Comparison of ENCODE assay signal across 6 cellular contexts in genomic region chr11:57641426-57641825, GRCh38. TPM values are rescaled to one million over a fixed set of nuclear protein-coding genes. Genes with fewer than 3 reads are reported as not detected.
DNase-seq lines count a peak whose midpoint lies in the region; ATAC-seq and TF ChIP-seq lines count a peak whose summit lies in the region.

No MANE protein-coding gene starts in this region.

- H3K36me3 ChIP-seq in skeletal muscle satellite cell (ENCODE audit: insufficient read depth, low read length): no peaks in the 10 kb centered on the region

- H3K4me2 ChIP-seq in skeletal muscle satellite cell (ENCODE audit: low read length): peak overlapping the region; percentile 37

- intact Hi-C loops in dorsolateral prefrontal cortex (cut with DNase I): loop anchor here (2.0 to 10.0 kb wide), 3 partner anchors 73 to 1503 kb away; partner anchors contain the start of gene FAM111A (in 1 of the 2)

- TF ChIP-seq CTCF in dorsolateral prefrontal cortex (IDR thresholded peaks at IDR 0.05 in 54 of 56, conservative IDR thresholded peaks at IDR 0.05 in 2 of 56; ENCODE audit: low read depth in 1 of 56, partially characterized antibody in 56 of 56): peak in 55 of 56 donors; percentile 20 to 67 (median 49)

- peak overlapping the region in 2 of 59 donors; percentile 1 to 4 for H3K4me3 ChIP-seq in dorsolateral prefrontal cortex
- no peak overlapping the region for H3K4me3 ChIP-seq in skeletal muscle satellite cell (ENCODE audit: low read length)

- H3K4me1 ChIP-seq in skeletal muscle satellite cell (ENCODE audit: control insufficient read depth, insufficient read depth, low read length): peaks cover 31% of the 10 kb centered on the region

- no peaks in the 10 kb centered on the region for H3K9me3 ChIP-seq in skeletal muscle satellite cell (replicated peaks; ENCODE audit: low read length)

- H3K27ac ChIP-seq in dorsolateral prefrontal cortex: peak overlapping the region in 30 of 59 donors; percentile 4 to 71 (median 40)

- DNase-seq in DMS 273 (lab: John Stamatoyannopoulos, UW; ENCODE audit: unreplicated experiment): peak; percentile 63
- no peak for DNase-seq in DMS 273 treated with DMSO at 0.1 percent for 48 hours (lab: John Stamatoyannopoulos, UW)
- peak; percentile 51 for DNase-seq in NCI-H2227 treated with DMSO at 0.1 percent for 48 hours (lab: John Stamatoyannopoulos, UW)
- no peak for DNase-seq in dorsolateral prefrontal cortex

- no peak for ATAC-seq in GM18498 (IDR thresholded peaks at IDR 0.05; ENCODE audit: unreplicated experiment)

- H3K9ac ChIP-seq in skeletal muscle satellite cell (ENCODE audit: low read depth, low read length): no peak overlapping the region

- H3K27me3 ChIP-seq in dorsolateral prefrontal cortex (no peaks in the 10 kb centered on the region), skeletal muscle satellite cell (ENCODE audit: control insufficient read depth, insufficient read depth, low read length) (peaks cover 15% of the 10 kb centered on the region)

RNA-seq across cellular contexts. Expression of gene YPEL4, which starts 8.3 kb away (rescaled TPM):
- total RNA-seq in dorsolateral prefrontal cortex: 10 to 100 TPM; 24.8 to 84.4 (median 58.4) TPM
- total RNA-seq in skeletal muscle satellite cell (2012; rRNA removed): 0.22 and 0.25 TPM in 2 replicates

RNA-seq across cellular contexts. Expression of gene CLP1, which starts 16.1 kb away (rescaled TPM):
- 10 to 100 TPM in 4 of 120 experiments, 1 to 10 TPM in 116; 3.3 to 11.0 (median 6.3) TPM for total RNA-seq in dorsolateral prefrontal cortex
- 13.2 and 13.3 TPM in 2 replicates for total RNA-seq in skeletal muscle satellite cell (2012; rRNA removed)

RNA-seq across cellular contexts. Expression of gene ZDHHC5, which starts 26.5 kb away (rescaled TPM):
- total RNA-seq in dorsolateral prefrontal cortex: 10 to 100 TPM; 21.3 to 46.9 (median 34.3) TPM
- 39.8 and 47.8 TPM in 2 replicates for total RNA-seq in skeletal muscle satellite cell (2012; rRNA removed)

RNA-seq across cellular contexts. Expression of gene SERPING1, which starts 43.9 kb away (rescaled TPM):
- 100 to 1,000 TPM in 9 of 120 experiments, 10 to 100 TPM in 111; 30.5 to 149 (median 56.0) TPM for total RNA-seq in dorsolateral prefrontal cortex
- total RNA-seq in skeletal muscle satellite cell (2012; rRNA removed): 15.0 and 26.4 TPM in 2 replicates

Comparison
In these comparisons a context has a peak if more than half of its experiments do, and no peak if none do; other contexts are left out.
1. DNase-seq: peak in DMS 273 (single experiment) and NCI-H2227 treated with DMSO at 0.1 percent for 48 hours (single experiment); none in DMS 273 treated with DMSO at 0.1 percent for 48 hours (single experiment) and dorsolateral prefrontal cortex (0 of 10).